In genomic region chr3:184524981-184525336, GRCh38 we compare ENCODE assay signal across 8 cellular contexts. TPM values are rescaled to one million over a fixed set of nuclear protein-coding genes. Genes with fewer than 3 reads are reported as not detected.
DNase-seq lines count a peak whose midpoint lies in the region; ATAC-seq and TF ChIP-seq lines count a peak whose summit lies in the region.

No MANE protein-coding gene starts in this region.

- 0% methylated on average over 2 of the region's 7 CpGs for WGBS in mesodermal cell (ENCODE audit: insufficient coverage in 2 of 2), 2 experiments

- DNase-seq in GM03348 (ENCODE audit: low spot score) (peak; percentile 30), PC-3 (no peak), choroid plexus epithelial cell (ENCODE audit: low read depth) (no peak), kidney tubule cell (ENCODE audit: low spot score) (no peak), middle frontal gyrus (ENCODE audit: extremely low spot score, low spot score) (no peak), RWPE1 (ENCODE audit: low spot score) (no peak)

- no TSS peak for BruUV-seq in PC-3 (replicated peaks; lab: Mats Ljungman, UMichigan)

- CTCF ChIA-PET in PC-3 (lab: Charles Lee), result no interaction called here
- CTCF ChIA-PET in RWPE1 (lab: Yijun Ruan, JAX), result interaction anchor here (0.6 to 2.0 kb wide), 3 partner anchors 11 to 150 kb away, joined by 3 to 13 read pairs (median 4); no protein-coding TSS in a partner anchor

- peak overlapping the region; percentile 66 for H2AFZ ChIP-seq in PC-3 (ENCODE audit: low read length)

- TF ChIP-seq CTCF in PC-3 (conservative IDR thresholded peaks at IDR 0.05; ENCODE audit: low read depth, low read length) (no peak), choroid plexus epithelial cell (conservative IDR thresholded peaks at IDR 0.05; ENCODE audit: low read depth, low read length) (no peak), RWPE1 (conservative IDR thresholded peaks at IDR 0.05; ENCODE audit: low read depth) (no peak)

- H3F3A ChIP-seq in PC-3 (ENCODE audit: low read length, unreplicated experiment), result no peaks in the 10 kb centered on the region

- no peaks in the 10 kb centered on the region for H3K9me2 ChIP-seq in PC-3 (replicated peaks; ENCODE audit: low read length)

- peaks cover 63% of the 10 kb centered on the region for H3K27me3 ChIP-seq in PC-3 (ENCODE audit: low read length)

- H3K4me1 ChIP-seq in PC-3 (ENCODE audit: insufficient read depth, low read length) (peaks cover 5% of the 10 kb centered on the region; the same call in 1 of the 2 replicates), mesodermal cell (ENCODE audit: control insufficient read depth, insufficient read depth, low read length, poor library complexity, severe bottlenecking) (no peaks in the 10 kb centered on the region)

- H3K4me3 ChIP-seq in PC-3 (ENCODE audit: low read length) (peak overlapping the region; percentile 59), choroid plexus epithelial cell (ENCODE audit: low read depth, low read length) (peak overlapping the region; percentile 37), mesodermal cell (ENCODE audit: extremely low read depth, insufficient read depth, low read length, poor library complexity, severe bottlenecking) (peak overlapping the region; percentile 54)

- H3K4me2 ChIP-seq in PC-3 (ENCODE audit: low read length), result peak overlapping the region; percentile 76

- peak; percentile 52; the same call in 1 of the 2 replicates for ATAC-seq in PC-3
- ATAC-seq in HG03095 (IDR thresholded peaks at IDR 0.05; ENCODE audit: unreplicated experiment), result no peak

- H3K27ac ChIP-seq in PC-3 (ENCODE audit: low read length), result no peak overlapping the region
- H3K27ac ChIP-seq in mesodermal cell (ENCODE audit: low read depth, low read length, severe bottlenecking), result peak overlapping the region; percentile 82
- H3K27ac ChIP-seq in RWPE1, result no peak overlapping the region

- intact Hi-C loops in PC-3 (cut with micrococcal nuclease), result no loop called here

- H3K9ac ChIP-seq in PC-3 (ENCODE audit: low read length), result no peak overlapping the region

- H4K20me1 ChIP-seq in PC-3 (ENCODE audit: low read length), result no peaks in the 10 kb centered on the region

- H3K9me3 ChIP-seq in PC-3 (ENCODE audit: low read length) (no peaks in the 10 kb centered on the region), mesodermal cell (ENCODE audit: control insufficient read depth, low read length) (no peaks in the 10 kb centered on the region)

- H3K36me3 ChIP-seq in PC-3 (ENCODE audit: low read depth, low read length), result no peaks in the 10 kb centered on the region
- no peaks in the 10 kb centered on the region for H3K36me3 ChIP-seq in mesodermal cell (ENCODE audit: control insufficient read depth, insufficient read depth, low read length)

- POLR2A ChIA-PET in PC-3 (lab: Charles Lee; ENCODE audit: unreplicated experiment) (interaction anchor here (0.6 kb wide), 1 partner anchor 36 kb away, joined by 3 read pairs; the partner anchor contains the start of gene EPHB3), RWPE1 (lab: Yijun Ruan, JAX; ENCODE audit: low non-redundant PET) (interaction anchor here (0.6 kb wide), 1 partner anchor 11 kb away, joined by 3 read pairs; no protein-coding TSS in a partner anchor)

- no peaks in the 10 kb centered on the region for H3K79me2 ChIP-seq in PC-3 (ENCODE audit: low read length)

RNA-seq across cellular contexts. Expression of gene EPHB3, which starts 36.6 kb away (rescaled TPM):
- 18.2 and 23.1 TPM in 2 replicates for total RNA-seq in PC-3 (2014; rRNA removed)
- 21.1 TPM for polyA plus RNA-seq in mesodermal cell (2013, experiment 1 of 2)
- 18.1 TPM for polyA plus RNA-seq in mesodermal cell (2013, experiment 2 of 2)
